In the genomic region with DNA sequence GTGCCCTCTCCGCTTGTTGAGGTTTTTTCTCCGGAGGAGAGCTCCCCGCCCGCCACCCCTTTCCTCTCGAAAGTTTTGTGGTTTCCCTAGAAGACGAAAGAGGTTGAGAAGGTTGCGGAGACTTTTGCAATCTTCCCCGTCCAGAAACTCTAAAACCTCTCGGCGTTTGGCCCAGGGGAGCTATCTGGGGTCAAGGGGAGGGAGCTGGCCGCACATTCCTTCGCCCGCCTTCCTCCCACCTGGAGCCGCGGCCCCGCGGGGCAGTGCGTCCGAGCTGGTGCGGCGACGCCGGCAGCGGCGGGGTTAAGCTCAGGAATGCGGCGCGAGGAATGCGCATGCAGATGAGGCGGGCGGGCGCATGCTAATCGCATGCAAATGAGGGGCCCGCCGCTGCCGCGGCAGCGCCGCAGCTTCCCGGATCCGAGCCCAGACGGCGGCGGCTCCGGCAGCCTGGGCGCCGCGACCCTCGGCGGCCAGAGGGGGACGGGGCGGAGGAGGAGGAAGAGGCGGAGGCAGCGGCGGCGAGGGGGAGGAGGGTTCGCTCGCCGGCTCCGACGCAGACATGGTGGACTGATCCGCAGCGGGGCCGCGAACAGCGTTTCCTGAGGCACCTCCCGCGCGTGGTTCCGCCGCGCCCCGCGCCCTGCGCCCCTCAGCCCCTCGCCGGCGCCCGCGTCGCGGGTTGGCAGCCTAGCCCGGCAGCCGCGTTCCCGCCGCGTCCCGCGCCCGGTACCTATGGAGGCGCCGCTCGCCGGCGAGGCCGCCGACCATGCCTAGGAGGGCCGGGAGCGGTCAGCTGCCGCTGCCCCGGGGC, we compare ENCODE assay signal across 1 cellular context.
TF ChIP-seq lines count a peak whose summit lies in the region.

A gene (plus strand): TSS at position 535 of the 814 bp plus-strand sequence. CDS start 235 bp downstream, at position 770.

TF ChIP-seq in HEK293, 187 proteins besides CTCF, POLR2A, EP300 and RAD21 (continued from another document and continues in another):
- TF ChIP-seq, protein P1, sequence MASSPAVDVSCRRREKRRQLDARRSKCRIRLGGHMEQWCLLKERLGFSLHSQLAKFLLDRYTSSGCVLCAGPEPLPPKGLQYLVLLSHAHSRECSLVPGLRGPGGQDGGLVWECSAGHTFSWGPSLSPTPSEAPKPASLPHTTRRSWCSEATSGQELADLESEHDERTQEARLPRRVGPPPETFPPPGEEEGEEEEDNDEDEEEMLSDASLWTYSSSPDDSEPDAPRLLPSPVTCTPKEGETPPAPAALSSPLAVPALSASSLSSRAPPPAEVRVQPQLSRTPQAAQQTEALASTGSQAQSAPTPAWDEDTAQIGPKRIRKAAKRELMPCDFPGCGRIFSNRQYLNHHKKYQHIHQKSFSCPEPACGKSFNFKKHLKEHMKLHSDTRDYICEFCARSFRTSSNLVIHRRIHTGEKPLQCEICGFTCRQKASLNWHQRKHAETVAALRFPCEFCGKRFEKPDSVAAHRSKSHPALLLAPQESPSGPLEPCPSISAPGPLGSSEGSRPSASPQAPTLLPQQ (tag by site-specific recombination; IDR thresholded peaks at IDR 0.05): peak; percentile 57; the same call in 1 of the 2 replicates
- TF ChIP-seq ZFP69B (tag by site-specific recombination; IDR thresholded peaks at IDR 0.05) (no peak), ZNF202 (tag by site-specific recombination; IDR thresholded peaks at IDR 0.05; ENCODE audit: borderline replicate concordance) (no peak), SCRT1 (tag by site-specific recombination; IDR thresholded peaks at IDR 0.05; ENCODE audit: borderline replicate concordance) (no peak), SETDB1 (IDR thresholded peaks at IDR 0.05; ENCODE audit: insufficient read length, low read length) (no peak), ZNF354C (tag by site-specific recombination; IDR thresholded peaks at IDR 0.05; ENCODE audit: borderline replicate concordance, low read depth) (no peak), ZNF138 (tag by site-specific recombination; IDR thresholded peaks at IDR 0.05; ENCODE audit: borderline replicate concordance) (no peak), ZBTB1 (tag by site-specific recombination; IDR thresholded peaks at IDR 0.05) (no peak), ZNF433 (tag by site-specific recombination; IDR thresholded peaks at IDR 0.05; ENCODE audit: low read depth) (no peak), ZNF175 (tag by site-specific recombination; IDR thresholded peaks at IDR 0.05) (no peak), ZNF660 (tag by site-specific recombination; IDR thresholded peaks at IDR 0.05) (0 out of 2 replicates have a peak, but pooled peaks have one; percentile 45), SP2 (tag by site-specific recombination; IDR thresholded peaks at IDR 0.05) (peak; percentile 23; the same call in 1 of the 2 replicates), KLF7 (tag by site-specific recombination; IDR thresholded peaks at IDR 0.05; ENCODE audit: borderline replicate concordance) (no peak), ZNF248 (tag by site-specific recombination; IDR thresholded peaks at IDR 0.05) (no peak), ZNF146 (tag by site-specific recombination; IDR thresholded peaks at IDR 0.05) (no peak), KLF10 (tag by site-specific recombination; IDR thresholded peaks at IDR 0.05) (peak; percentile 89), ZNF174 (tag by site-specific recombination; IDR thresholded peaks at IDR 0.05) (no peak), ZNF157 (tag by site-specific recombination; IDR thresholded peaks at IDR 0.05) (no peak), ZNF423 (tag by site-specific recombination; IDR thresholded peaks at IDR 0.05) (no peak), HOXD13 (CRISPR knock-in tag; IDR thresholded peaks at IDR 0.05; ENCODE audit: borderline replicate concordance) (no peak), ZNF350 (tag by site-specific recombination; IDR thresholded peaks at IDR 0.05) (no peak), ZNF585B (tag by site-specific recombination; IDR thresholded peaks at IDR 0.05) (no peak), ZNF133 (tag by site-specific recombination; IDR thresholded peaks at IDR 0.05) (no peak), ZNF510 (tag by site-specific recombination; IDR thresholded peaks at IDR 0.05; ENCODE audit: insufficient replicate concordance) (no peak), ZNF394 (tag by site-specific recombination; IDR thresholded peaks at IDR 0.05; ENCODE audit: borderline replicate concordance) (no peak), HOXC10 (CRISPR knock-in tag; IDR thresholded peaks at IDR 0.05) (no peak), ZNF701 (tag by site-specific recombination; IDR thresholded peaks at IDR 0.05) (no peak), ZNF112 (tag by site-specific recombination; IDR thresholded peaks at IDR 0.05) (no peak), PRDM1 (tag by site-specific recombination; IDR thresholded peaks at IDR 0.05) (peak; percentile 65), ZNF24 (tag by site-specific recombination; IDR thresholded peaks at IDR 0.05) (no peak), ZNF274 (IDR thresholded peaks at IDR 0.05; ENCODE audit: low read length) (no peak), ZNF274 (tag by site-specific recombination; IDR thresholded peaks at IDR 0.05; ENCODE audit: borderline replicate concordance) (no peak), ZNF707 (tag by site-specific recombination; IDR thresholded peaks at IDR 0.05) (no peak), RBAK (tag by site-specific recombination; IDR thresholded peaks at IDR 0.05) (no peak), ZNF341 (tag by site-specific recombination; IDR thresholded peaks at IDR 0.05; ENCODE audit: low read depth) (peak; percentile 32; the same call in 1 of the 2 replicates)
- TF ChIP-seq, protein P2, sequence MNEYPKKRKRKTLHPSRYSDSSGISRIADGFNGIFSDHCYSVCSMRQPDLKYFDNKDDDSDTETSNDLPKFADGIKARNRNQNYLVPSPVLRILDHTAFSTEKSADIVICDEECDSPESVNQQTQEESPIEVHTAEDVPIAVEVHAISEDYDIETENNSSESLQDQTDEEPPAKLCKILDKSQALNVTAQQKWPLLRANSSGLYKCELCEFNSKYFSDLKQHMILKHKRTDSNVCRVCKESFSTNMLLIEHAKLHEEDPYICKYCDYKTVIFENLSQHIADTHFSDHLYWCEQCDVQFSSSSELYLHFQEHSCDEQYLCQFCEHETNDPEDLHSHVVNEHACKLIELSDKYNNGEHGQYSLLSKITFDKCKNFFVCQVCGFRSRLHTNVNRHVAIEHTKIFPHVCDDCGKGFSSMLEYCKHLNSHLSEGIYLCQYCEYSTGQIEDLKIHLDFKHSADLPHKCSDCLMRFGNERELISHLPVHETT (tag by site-specific recombination; IDR thresholded peaks at IDR 0.05): no peak; the same call in 1 of the 2 replicates
- TF ChIP-seq, protein P3, sequence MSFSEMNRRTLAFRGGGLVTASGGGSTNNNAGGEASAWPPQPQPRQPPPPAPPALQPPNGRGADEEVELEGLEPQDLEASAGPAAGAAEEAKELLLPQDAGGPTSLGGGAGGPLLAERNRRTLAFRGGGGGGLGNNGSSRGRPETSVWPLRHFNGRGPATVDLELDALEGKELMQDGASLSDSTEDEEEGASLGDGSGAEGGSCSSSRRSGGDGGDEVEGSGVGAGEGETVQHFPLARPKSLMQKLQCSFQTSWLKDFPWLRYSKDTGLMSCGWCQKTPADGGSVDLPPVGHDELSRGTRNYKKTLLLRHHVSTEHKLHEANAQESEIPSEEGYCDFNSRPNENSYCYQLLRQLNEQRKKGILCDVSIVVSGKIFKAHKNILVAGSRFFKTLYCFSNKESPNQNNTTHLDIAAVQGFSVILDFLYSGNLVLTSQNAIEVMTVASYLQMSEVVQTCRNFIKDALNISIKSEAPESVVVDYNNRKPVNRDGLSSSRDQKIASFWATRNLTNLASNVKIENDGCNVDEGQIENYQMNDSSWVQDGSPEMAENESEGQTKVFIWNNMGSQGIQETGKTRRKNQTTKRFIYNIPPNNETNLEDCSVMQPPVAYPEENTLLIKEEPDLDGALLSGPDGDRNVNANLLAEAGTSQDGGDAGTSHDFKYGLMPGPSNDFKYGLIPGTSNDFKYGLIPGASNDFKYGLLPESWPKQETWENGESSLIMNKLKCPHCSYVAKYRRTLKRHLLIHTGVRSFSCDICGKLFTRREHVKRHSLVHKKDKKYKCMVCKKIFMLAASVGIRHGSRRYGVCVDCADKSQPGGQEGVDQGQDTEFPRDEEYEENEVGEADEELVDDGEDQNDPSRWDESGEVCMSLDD (tag by site-specific recombination; IDR thresholded peaks at IDR 0.05): peak; percentile 24; the same call in 1 of the 2 replicates
- TF ChIP-seq, protein P4, sequence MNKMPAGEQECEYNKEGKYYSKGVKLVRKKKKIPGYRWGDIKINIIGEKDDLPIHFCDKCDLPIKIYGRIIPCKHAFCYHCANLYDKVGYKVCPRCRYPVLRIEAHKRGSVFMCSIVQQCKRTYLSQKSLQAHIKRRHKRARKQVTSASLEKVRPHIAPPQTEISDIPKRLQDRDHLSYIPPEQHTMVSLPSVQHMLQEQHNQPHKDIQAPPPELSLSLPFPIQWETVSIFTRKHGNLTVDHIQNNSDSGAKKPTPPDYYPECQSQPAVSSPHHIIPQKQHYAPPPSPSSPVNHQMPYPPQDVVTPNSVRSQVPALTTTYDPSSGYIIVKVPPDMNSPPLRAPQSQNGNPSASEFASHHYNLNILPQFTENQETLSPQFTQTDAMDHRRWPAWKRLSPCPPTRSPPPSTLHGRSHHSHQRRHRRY (tag by site-specific recombination; IDR thresholded peaks at IDR 0.05): no peak
- TF ChIP-seq, protein P5, sequence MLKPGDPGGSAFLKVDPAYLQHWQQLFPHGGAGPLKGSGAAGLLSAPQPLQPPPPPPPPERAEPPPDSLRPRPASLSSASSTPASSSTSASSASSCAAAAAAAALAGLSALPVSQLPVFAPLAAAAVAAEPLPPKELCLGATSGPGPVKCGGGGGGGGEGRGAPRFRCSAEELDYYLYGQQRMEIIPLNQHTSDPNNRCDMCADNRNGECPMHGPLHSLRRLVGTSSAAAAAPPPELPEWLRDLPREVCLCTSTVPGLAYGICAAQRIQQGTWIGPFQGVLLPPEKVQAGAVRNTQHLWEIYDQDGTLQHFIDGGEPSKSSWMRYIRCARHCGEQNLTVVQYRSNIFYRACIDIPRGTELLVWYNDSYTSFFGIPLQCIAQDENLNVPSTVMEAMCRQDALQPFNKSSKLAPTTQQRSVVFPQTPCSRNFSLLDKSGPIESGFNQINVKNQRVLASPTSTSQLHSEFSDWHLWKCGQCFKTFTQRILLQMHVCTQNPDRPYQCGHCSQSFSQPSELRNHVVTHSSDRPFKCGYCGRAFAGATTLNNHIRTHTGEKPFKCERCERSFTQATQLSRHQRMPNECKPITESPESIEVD (tag by site-specific recombination; IDR thresholded peaks at IDR 0.05): no peak
- TF ChIP-seq, protein P6, sequence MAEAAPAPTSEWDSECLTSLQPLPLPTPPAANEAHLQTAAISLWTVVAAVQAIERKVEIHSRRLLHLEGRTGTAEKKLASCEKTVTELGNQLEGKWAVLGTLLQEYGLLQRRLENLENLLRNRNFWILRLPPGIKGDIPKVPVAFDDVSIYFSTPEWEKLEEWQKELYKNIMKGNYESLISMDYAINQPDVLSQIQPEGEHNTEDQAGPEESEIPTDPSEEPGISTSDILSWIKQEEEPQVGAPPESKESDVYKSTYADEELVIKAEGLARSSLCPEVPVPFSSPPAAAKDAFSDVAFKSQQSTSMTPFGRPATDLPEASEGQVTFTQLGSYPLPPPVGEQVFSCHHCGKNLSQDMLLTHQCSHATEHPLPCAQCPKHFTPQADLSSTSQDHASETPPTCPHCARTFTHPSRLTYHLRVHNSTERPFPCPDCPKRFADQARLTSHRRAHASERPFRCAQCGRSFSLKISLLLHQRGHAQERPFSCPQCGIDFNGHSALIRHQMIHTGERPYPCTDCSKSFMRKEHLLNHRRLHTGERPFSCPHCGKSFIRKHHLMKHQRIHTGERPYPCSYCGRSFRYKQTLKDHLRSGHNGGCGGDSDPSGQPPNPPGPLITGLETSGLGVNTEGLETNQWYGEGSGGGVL (tag by site-specific recombination; IDR thresholded peaks at IDR 0.05): peak; percentile 81
- TF ChIP-seq, protein P7, sequence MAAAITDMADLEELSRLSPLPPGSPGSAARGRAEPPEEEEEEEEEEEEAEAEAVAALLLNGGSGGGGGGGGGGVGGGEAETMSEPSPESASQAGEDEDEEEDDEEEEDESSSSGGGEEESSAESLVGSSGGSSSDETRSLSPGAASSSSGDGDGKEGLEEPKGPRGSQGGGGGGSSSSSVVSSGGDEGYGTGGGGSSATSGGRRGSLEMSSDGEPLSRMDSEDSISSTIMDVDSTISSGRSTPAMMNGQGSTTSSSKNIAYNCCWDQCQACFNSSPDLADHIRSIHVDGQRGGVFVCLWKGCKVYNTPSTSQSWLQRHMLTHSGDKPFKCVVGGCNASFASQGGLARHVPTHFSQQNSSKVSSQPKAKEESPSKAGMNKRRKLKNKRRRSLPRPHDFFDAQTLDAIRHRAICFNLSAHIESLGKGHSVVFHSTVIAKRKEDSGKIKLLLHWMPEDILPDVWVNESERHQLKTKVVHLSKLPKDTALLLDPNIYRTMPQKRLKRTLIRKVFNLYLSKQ (tag by site-specific recombination; IDR thresholded peaks at IDR 0.05; ENCODE audit: borderline replicate concordance): no peak
- TF ChIP-seq, protein P8, sequence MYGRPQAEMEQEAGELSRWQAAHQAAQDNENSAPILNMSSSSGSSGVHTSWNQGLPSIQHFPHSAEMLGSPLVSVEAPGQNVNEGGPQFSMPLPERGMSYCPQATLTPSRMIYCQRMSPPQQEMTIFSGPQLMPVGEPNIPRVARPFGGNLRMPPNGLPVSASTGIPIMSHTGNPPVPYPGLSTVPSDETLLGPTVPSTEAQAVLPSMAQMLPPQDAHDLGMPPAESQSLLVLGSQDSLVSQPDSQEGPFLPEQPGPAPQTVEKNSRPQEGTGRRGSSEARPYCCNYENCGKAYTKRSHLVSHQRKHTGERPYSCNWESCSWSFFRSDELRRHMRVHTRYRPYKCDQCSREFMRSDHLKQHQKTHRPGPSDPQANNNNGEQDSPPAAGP (tag by site-specific recombination; IDR thresholded peaks at IDR 0.05): no peak
- TF ChIP-seq, protein P9, sequence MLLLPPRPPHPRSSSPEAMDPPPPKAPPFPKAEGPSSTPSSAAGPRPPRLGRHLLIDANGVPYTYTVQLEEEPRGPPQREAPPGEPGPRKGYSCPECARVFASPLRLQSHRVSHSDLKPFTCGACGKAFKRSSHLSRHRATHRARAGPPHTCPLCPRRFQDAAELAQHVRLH (tag by site-specific recombination; IDR thresholded peaks at IDR 0.05): no peak
- TF ChIP-seq, protein P10, sequence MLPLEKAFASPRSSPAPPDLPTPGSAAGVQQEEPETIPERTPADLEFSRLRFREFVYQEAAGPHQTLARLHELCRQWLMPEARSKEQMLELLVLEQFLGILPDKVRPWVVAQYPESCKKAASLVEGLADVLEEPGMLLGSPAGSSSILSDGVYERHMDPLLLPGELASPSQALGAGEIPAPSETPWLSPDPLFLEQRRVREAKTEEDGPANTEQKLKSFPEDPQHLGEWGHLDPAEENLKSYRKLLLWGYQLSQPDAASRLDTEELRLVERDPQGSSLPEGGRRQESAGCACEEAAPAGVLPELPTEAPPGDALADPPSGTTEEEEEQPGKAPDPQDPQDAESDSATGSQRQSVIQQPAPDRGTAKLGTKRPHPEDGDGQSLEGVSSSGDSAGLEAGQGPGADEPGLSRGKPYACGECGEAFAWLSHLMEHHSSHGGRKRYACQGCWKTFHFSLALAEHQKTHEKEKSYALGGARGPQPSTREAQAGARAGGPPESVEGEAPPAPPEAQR (tag by site-specific recombination; IDR thresholded peaks at IDR 0.05): no peak
- TF ChIP-seq, protein P11, sequence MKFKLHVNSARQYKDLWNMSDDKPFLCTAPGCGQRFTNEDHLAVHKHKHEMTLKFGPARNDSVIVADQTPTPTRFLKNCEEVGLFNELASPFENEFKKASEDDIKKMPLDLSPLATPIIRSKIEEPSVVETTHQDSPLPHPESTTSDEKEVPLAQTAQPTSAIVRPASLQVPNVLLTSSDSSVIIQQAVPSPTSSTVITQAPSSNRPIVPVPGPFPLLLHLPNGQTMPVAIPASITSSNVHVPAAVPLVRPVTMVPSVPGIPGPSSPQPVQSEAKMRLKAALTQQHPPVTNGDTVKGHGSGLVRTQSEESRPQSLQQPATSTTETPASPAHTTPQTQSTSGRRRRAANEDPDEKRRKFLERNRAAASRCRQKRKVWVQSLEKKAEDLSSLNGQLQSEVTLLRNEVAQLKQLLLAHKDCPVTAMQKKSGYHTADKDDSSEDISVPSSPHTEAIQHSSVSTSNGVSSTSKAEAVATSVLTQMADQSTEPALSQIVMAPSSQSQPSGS (tag by site-specific recombination; IDR thresholded peaks at IDR 0.05; ENCODE audit: low read depth): no peak
